ENCODE assay signal across 1 cellular context in genomic region chr7:14714161-14714728, GRCh38.
TF ChIP-seq lines count a peak whose summit lies in the region.

No MANE protein-coding gene starts in this region.

TF ChIP-seq in HepG2, 621 proteins besides CTCF, POLR2A, EP300 and RAD21 (continued from another document):
- TF ChIP-seq HBP1 (CRISPR knock-in tag; IDR thresholded peaks at IDR 0.05; ENCODE audit: low read depth) = no peak
